In the genomic region with DNA sequence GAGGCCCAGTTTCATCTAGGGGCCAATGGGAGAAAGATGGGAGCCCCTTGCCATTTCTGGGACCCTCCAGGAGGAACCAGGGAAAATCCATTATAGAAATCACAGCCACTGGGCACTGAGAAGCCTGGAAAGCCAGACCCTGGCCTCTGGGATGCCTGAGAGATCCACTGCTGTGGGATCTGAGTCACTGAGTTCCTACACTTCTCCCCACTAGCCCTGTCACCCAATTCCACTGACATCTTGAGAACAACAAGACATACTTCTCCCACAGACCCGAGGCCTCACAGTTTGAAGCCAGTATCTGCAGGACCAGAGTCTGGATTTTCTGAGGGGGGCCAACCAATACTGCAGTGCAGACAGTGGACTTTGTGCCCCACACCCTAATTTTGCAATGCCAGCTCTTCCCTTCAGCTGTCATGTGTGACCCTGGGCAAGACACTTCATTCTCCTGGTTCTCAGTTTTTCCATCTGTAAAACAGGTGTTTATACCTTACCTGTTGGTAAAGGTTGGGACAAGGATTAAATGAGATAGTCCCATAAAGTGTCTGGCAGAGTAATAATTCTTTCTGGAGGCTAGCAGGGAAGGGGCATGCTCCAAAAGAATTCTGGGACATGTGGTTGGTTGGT, we compare ENCODE assay signal across 2 cellular contexts.
TF ChIP-seq lines count a peak whose summit lies in the region.

No MANE protein-coding gene starts in this region.

TF ChIP-seq in HepG2, 621 proteins besides CTCF, POLR2A, EP300 and RAD21:
- TF ChIP-seq RCOR2 (CRISPR knock-in tag; IDR thresholded peaks at IDR 0.05), result peak; percentile 75; the same call in 1 of the 2 replicates
- peak; percentile 56; the same call in 1 of the 2 replicates for TF ChIP-seq CEBPG (CRISPR knock-in tag; IDR thresholded peaks at IDR 0.05)
- TF ChIP-seq MAZ (IDR thresholded peaks at IDR 0.05; ENCODE audit: borderline replicate concordance, low read depth, low read length), result no peak
- 0 out of 2 replicates have a peak, but pooled peaks have one; percentile 36 for TF ChIP-seq MAZ (CRISPR knock-in tag; IDR thresholded peaks at IDR 0.05; ENCODE audit: low read depth)
- no peak for TF ChIP-seq HHEX (CRISPR knock-in tag; IDR thresholded peaks at IDR 0.05)
- TF ChIP-seq MED1 (CRISPR knock-in tag; IDR thresholded peaks at IDR 0.05), result 0 out of 2 replicates have a peak, but pooled peaks have one; percentile 14
- 0 out of 2 replicates have a peak, but pooled peaks have one; percentile 22 for TF ChIP-seq NCOR1 (IDR thresholded peaks at IDR 0.05; ENCODE audit: borderline replicate concordance, low read length)
- TF ChIP-seq, protein P1, sequence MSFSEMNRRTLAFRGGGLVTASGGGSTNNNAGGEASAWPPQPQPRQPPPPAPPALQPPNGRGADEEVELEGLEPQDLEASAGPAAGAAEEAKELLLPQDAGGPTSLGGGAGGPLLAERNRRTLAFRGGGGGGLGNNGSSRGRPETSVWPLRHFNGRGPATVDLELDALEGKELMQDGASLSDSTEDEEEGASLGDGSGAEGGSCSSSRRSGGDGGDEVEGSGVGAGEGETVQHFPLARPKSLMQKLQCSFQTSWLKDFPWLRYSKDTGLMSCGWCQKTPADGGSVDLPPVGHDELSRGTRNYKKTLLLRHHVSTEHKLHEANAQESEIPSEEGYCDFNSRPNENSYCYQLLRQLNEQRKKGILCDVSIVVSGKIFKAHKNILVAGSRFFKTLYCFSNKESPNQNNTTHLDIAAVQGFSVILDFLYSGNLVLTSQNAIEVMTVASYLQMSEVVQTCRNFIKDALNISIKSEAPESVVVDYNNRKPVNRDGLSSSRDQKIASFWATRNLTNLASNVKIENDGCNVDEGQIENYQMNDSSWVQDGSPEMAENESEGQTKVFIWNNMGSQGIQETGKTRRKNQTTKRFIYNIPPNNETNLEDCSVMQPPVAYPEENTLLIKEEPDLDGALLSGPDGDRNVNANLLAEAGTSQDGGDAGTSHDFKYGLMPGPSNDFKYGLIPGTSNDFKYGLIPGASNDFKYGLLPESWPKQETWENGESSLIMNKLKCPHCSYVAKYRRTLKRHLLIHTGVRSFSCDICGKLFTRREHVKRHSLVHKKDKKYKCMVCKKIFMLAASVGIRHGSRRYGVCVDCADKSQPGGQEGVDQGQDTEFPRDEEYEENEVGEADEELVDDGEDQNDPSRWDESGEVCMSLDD (CRISPR knock-in tag; IDR thresholded peaks at IDR 0.05; ENCODE audit: borderline replicate concordance), result peak; percentile 38; the same call in 1 of the 2 replicates
- 0 out of 2 replicates have a peak, but pooled peaks have one; percentile 23 for TF ChIP-seq SALL1 (CRISPR knock-in tag; IDR thresholded peaks at IDR 0.05)
- peak; percentile 96 for TF ChIP-seq ZNF629 (CRISPR knock-in tag; conservative IDR thresholded peaks at IDR 0.05)
- peak; percentile 68; the same call in 1 of the 2 replicates for TF ChIP-seq KDM1A (CRISPR knock-in tag; IDR thresholded peaks at IDR 0.05)
- TF ChIP-seq, protein P2, sequence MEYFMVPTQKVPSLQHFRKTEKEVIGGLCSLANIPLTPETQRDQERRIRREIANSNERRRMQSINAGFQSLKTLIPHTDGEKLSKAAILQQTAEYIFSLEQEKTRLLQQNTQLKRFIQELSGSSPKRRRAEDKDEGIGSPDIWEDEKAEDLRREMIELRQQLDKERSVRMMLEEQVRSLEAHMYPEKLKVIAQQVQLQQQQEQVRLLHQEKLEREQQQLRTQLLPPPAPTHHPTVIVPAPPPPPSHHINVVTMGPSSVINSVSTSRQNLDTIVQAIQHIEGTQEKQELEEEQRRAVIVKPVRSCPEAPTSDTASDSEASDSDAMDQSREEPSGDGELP (IDR thresholded peaks at IDR 0.05; ENCODE audit: borderline replicate concordance, low read depth), result 0 out of 2 replicates have a peak, but pooled peaks have one; percentile 11
- TF ChIP-seq ZMYM3 (CRISPR knock-in tag; IDR thresholded peaks at IDR 0.05), result peak; percentile 65
- TF ChIP-seq HNF4A (CRISPR knock-in tag; IDR thresholded peaks at IDR 0.05), result peak; percentile 83
- TF ChIP-seq, protein P3, sequence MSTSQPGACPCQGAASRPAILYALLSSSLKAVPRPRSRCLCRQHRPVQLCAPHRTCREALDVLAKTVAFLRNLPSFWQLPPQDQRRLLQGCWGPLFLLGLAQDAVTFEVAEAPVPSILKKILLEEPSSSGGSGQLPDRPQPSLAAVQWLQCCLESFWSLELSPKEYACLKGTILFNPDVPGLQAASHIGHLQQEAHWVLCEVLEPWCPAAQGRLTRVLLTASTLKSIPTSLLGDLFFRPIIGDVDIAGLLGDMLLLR (CRISPR knock-in tag; IDR thresholded peaks at IDR 0.05), result no peak
- TF ChIP-seq ZFP36 (IDR thresholded peaks at IDR 0.05; ENCODE audit: borderline replicate concordance, low read depth, low read length, partially characterized antibody), result no peak
- TF ChIP-seq CEBPB (IDR thresholded peaks at IDR 0.05; ENCODE audit: borderline replicate concordance, low read depth, low read length), result peak; percentile 53; the same call in 1 of the 2 replicates
- peak; percentile 79 for TF ChIP-seq HNF4G (IDR thresholded peaks at IDR 0.05; ENCODE audit: borderline replicate concordance, low read depth, low read length)
- no peak for TF ChIP-seq HNF4G (CRISPR knock-in tag; IDR thresholded peaks at IDR 0.05; ENCODE audit: borderline replicate concordance, low read depth)
- no peak for TF ChIP-seq ZNF75D (CRISPR knock-in tag; IDR thresholded peaks at IDR 0.05; ENCODE audit: borderline replicate concordance)
- 0 out of 2 replicates have a peak, but pooled peaks have one; percentile 26 for TF ChIP-seq ADNP (CRISPR knock-in tag; IDR thresholded peaks at IDR 0.05)
- TF ChIP-seq, protein P4, sequence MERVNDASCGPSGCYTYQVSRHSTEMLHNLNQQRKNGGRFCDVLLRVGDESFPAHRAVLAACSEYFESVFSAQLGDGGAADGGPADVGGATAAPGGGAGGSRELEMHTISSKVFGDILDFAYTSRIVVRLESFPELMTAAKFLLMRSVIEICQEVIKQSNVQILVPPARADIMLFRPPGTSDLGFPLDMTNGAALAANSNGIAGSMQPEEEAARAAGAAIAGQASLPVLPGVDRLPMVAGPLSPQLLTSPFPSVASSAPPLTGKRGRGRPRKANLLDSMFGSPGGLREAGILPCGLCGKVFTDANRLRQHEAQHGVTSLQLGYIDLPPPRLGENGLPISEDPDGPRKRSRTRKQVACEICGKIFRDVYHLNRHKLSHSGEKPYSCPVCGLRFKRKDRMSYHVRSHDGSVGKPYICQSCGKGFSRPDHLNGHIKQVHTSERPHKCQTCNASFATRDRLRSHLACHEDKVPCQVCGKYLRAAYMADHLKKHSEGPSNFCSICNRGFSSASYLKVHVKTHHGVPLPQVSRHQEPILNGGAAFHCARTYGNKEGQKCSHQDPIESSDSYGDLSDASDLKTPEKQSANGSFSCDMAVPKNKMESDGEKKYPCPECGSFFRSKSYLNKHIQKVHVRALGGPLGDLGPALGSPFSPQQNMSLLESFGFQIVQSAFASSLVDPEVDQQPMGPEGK (CRISPR knock-in tag; IDR thresholded peaks at IDR 0.05), result peak; percentile 73
- TF ChIP-seq ZNF572 (CRISPR knock-in tag; IDR thresholded peaks at IDR 0.05), result no peak
- TF ChIP-seq HDAC2 (CRISPR knock-in tag; IDR thresholded peaks at IDR 0.05), result 0 out of 2 replicates have a peak, but pooled peaks have one; percentile 25
- TF ChIP-seq SMAD1 (CRISPR knock-in tag; IDR thresholded peaks at IDR 0.05; ENCODE audit: borderline replicate concordance, low read depth), result 0 out of 2 replicates have a peak, but pooled peaks have one; percentile 19
- TF ChIP-seq ZNF451 (CRISPR knock-in tag; IDR thresholded peaks at IDR 0.05), result no peak
TF ChIP-seq in HepG2: peak in this region for 18.

TF ChIP-seq in H1, 55 proteins besides CTCF, POLR2A, EP300 and RAD21:
- TF ChIP-seq MAFK (IDR thresholded peaks at IDR 0.05; ENCODE audit: low read depth, low read length) (no peak), CTBP2 (IDR thresholded peaks at IDR 0.05; ENCODE audit: borderline replicate concordance, insufficient read depth, insufficient read length, low read length) (no peak), GTF2F1 (IDR thresholded peaks at IDR 0.05; ENCODE audit: borderline replicate concordance, low read depth, low read length) (no peak), NANOG (IDR thresholded peaks at IDR 0.05; ENCODE audit: insufficient read depth, low read depth, low read length, poor library complexity, severe bottlenecking) (no peak)
